ENCODE assay signal across 1 cellular context in genomic region chr9:132354645-132355355, GRCh38.
A peak's percentile ranks its signal among the peaks of the same experiment; 100 is the strongest.
TF ChIP-seq lines count a peak whose summit lies in the region.

SETX (minus strand) TSS chr9:132354986; CDS start chr9:132349428, 5,558 bp downstream.

TF ChIP-seq in HepG2, 621 proteins besides CTCF, POLR2A, EP300 and RAD21 (continued from another document and continues in another):
- TF ChIP-seq ZUFSP (CRISPR knock-in tag; IDR thresholded peaks at IDR 0.05; ENCODE audit: borderline replicate concordance) (no peak), CENPT (CRISPR knock-in tag; IDR thresholded peaks at IDR 0.05; ENCODE audit: low read depth) (0 out of 2 replicates have a peak, but pooled peaks have one; percentile 49), CSRNP1 (CRISPR knock-in tag; IDR thresholded peaks at IDR 0.05) (no peak), ZNF20 (CRISPR knock-in tag; IDR thresholded peaks at IDR 0.05) (no peak), PHF21A (CRISPR knock-in tag; IDR thresholded peaks at IDR 0.05) (peak; percentile 66; the same call in 1 of the 2 replicates), RFX3 (CRISPR knock-in tag; IDR thresholded peaks at IDR 0.05) (no peak), ETS1 (CRISPR knock-in tag; IDR thresholded peaks at IDR 0.05) (no peak; the same call in 1 of the 2 replicates), ZNF264 (CRISPR knock-in tag; IDR thresholded peaks at IDR 0.05) (no peak), ZC3H13 (CRISPR knock-in tag; IDR thresholded peaks at IDR 0.05) (no peak), USF2 (IDR thresholded peaks at IDR 0.05; ENCODE audit: low read depth, low read length) (no peak), USF2 (CRISPR knock-in tag; IDR thresholded peaks at IDR 0.05; ENCODE audit: borderline replicate concordance) (peak; percentile 35; the same call in 1 of the 2 replicates), CENPX (CRISPR knock-in tag; IDR thresholded peaks at IDR 0.05) (no peak), HIC2 (CRISPR knock-in tag; IDR thresholded peaks at IDR 0.05; ENCODE audit: low read depth) (no peak), CREB3 (CRISPR knock-in tag; IDR thresholded peaks at IDR 0.05) (peak; percentile 29; the same call in 1 of the 2 replicates), ZNF451 (CRISPR knock-in tag; IDR thresholded peaks at IDR 0.05) (0 out of 2 replicates have a peak, but pooled peaks have one; percentile 23), ZNF329 (CRISPR knock-in tag; IDR thresholded peaks at IDR 0.05; ENCODE audit: low read depth) (peak; percentile 50; the same call in 1 of the 2 replicates), RFX5 (IDR thresholded peaks at IDR 0.05; ENCODE audit: low read depth, low read length) (peak; percentile 67; the same call in 1 of the 2 replicates), KAT7 (CRISPR knock-in tag; IDR thresholded peaks at IDR 0.05; ENCODE audit: borderline replicate concordance) (peak; percentile 89; the same call in 1 of the 2 replicates), HES4 (CRISPR knock-in tag; IDR thresholded peaks at IDR 0.05; ENCODE audit: borderline replicate concordance) (0 out of 2 replicates have a peak, but pooled peaks have one; percentile 29), KMT2B (CRISPR knock-in tag; IDR thresholded peaks at IDR 0.05) (0 out of 2 replicates have a peak, but pooled peaks have one; percentile 12), ZNF383 (CRISPR knock-in tag; IDR thresholded peaks at IDR 0.05; ENCODE audit: borderline replicate concordance) (no peak), IRF2 (CRISPR knock-in tag; IDR thresholded peaks at IDR 0.05) (0 out of 2 replicates have a peak, but pooled peaks have one; percentile 18), ZFY (CRISPR knock-in tag; IDR thresholded peaks at IDR 0.05) (peak; percentile 97), CBX2 (IDR thresholded peaks at IDR 0.05; ENCODE audit: low read depth, low read length) (no peak), CBX2 (CRISPR knock-in tag; IDR thresholded peaks at IDR 0.05; ENCODE audit: low read depth) (no peak), SNAPC2 (CRISPR knock-in tag; IDR thresholded peaks at IDR 0.05) (no peak), ZNF207 (IDR thresholded peaks at IDR 0.05; ENCODE audit: borderline replicate concordance) (no peak), HMGXB3 (CRISPR knock-in tag; IDR thresholded peaks at IDR 0.05; ENCODE audit: borderline replicate concordance) (no peak), ZFAT (CRISPR knock-in tag; conservative IDR thresholded peaks at IDR 0.05) (no peak), ZNF256 (CRISPR knock-in tag; conservative IDR thresholded peaks at IDR 0.05) (no peak; the same call in 1 of the 2 replicates), JUND (CRISPR knock-in tag; IDR thresholded peaks at IDR 0.05) (no peak), ZNF777 (CRISPR knock-in tag; IDR thresholded peaks at IDR 0.05) (peak; percentile 98), MNT (IDR thresholded peaks at IDR 0.05) (no peak), KDM5A (IDR thresholded peaks at IDR 0.05; ENCODE audit: borderline replicate concordance, low read length) (no peak; the same call in 1 of the 2 replicates), U2AF2 (IDR thresholded peaks at IDR 0.05; ENCODE audit: low read depth, low read length) (no peak), MXD3 (CRISPR knock-in tag; IDR thresholded peaks at IDR 0.05) (peak; percentile 52; the same call in 1 of the 2 replicates), RFX1 (IDR thresholded peaks at IDR 0.05) (no peak), SALL1 (CRISPR knock-in tag; IDR thresholded peaks at IDR 0.05) (peak; percentile 42; the same call in 1 of the 2 replicates), TCF7 (IDR thresholded peaks at IDR 0.05; ENCODE audit: low read depth) (no peak), ZFP36 (IDR thresholded peaks at IDR 0.05; ENCODE audit: borderline replicate concordance, low read depth, low read length, partially characterized antibody) (no peak), JUN (CRISPR knock-in tag; IDR thresholded peaks at IDR 0.05) (0 out of 2 replicates have a peak, but pooled peaks have one; percentile 17), NR2C2 (CRISPR knock-in tag; IDR thresholded peaks at IDR 0.05; ENCODE audit: borderline replicate concordance) (peak; percentile 93), PHF20 (CRISPR knock-in tag; IDR thresholded peaks at IDR 0.05) (peak; percentile 84), ZNF740 (CRISPR knock-in tag; IDR thresholded peaks at IDR 0.05) (no peak), ZBTB34 (CRISPR knock-in tag; IDR thresholded peaks at IDR 0.05) (no peak), MBD4 (IDR thresholded peaks at IDR 0.05; ENCODE audit: borderline replicate concordance, low read length) (no peak), FOXA3 (CRISPR knock-in tag; IDR thresholded peaks at IDR 0.05) (peak; percentile 15; the same call in 1 of the 2 replicates), NFATC3 (CRISPR knock-in tag; IDR thresholded peaks at IDR 0.05) (no peak), GFI1 (CRISPR knock-in tag; IDR thresholded peaks at IDR 0.05; ENCODE audit: borderline replicate concordance) (no peak)
